ENCODE assay signal across 20 cellular contexts in the genomic region with DNA sequence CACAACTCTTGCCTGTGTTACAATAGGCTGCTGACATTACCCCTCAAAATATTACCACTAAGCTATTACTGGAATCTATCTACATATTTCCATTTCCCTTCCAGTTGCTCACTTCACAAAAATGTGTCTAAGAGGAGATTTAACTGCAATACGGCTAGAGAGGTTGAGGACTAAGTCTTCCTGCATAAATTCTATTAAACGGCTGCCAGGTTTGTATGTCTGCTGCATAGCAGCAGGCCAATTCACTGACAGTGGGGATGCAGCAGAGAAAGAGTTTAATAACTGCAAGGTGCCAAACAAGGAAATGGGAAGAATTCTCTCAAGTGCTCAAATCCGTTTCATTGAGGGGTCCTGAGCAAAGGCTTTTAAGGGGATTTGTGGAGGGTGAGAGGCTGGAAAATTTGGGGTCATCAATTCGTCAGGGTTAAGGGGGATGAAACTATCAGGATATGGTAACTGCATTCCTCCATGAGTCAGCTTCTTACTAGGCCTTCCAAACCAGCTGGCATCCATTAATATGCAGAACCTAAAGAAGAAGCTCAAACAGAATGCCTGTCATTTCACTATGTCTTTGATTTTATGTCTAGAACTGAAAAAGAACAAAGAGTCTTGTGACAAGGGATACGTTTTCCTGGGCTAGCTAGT.
DNase-seq lines count a peak whose midpoint lies in the region; ATAC-seq, FAIRE-seq and TF ChIP-seq lines count a peak whose summit lies in the region.
"Had no signal": no experiment of that assay in that cellular context is flagged by ENCODE, and none has a peak within 500 bp of the region (broad histone marks: within the 10 kb centered on the region; RNA-seq: fewer than 3 reads in every experiment).

No MANE protein-coding gene starts in this region.

- no peak overlapping the region for H3K4me3 ChIP-seq in fibroblast of mammary gland (ENCODE audit: control insufficient read depth, low read depth, low read length)
- H3K4me3 ChIP-seq in trophoblast cell (ENCODE audit: low read depth, low read length), result no peak overlapping the region
- H3K4me3 ChIP-seq: breast epithelium, left ventricle myocardium inferior, prostate gland, SJSA1, tibial artery had no signal

- H3K36me3 ChIP-seq in trophoblast cell (ENCODE audit: control insufficient read depth in 1 of 2, insufficient read depth in 2 of 2, low read length in 2 of 2), result no peaks in the 10 kb centered on the region
- H3K36me3 ChIP-seq: breast epithelium, left ventricle myocardium inferior, prostate gland, SJSA1, tibial artery had no signal

- H3K23ac ChIP-seq in trophoblast cell (ENCODE audit: low read length), result no peak overlapping the region

- no peak overlapping the region for H3K18ac ChIP-seq in trophoblast cell (ENCODE audit: low read length)

- H2BK120ac ChIP-seq in trophoblast cell (ENCODE audit: insufficient read depth, low read length, poor library complexity), result no peak overlapping the region

- H4K12ac ChIP-seq in trophoblast cell (ENCODE audit: low read depth, low read length), result no peak overlapping the region

- no peak for FAIRE-seq in H54 (lab: Jason Lieb, UNC)

- no peak overlapping the region for H4K91ac ChIP-seq in trophoblast cell (ENCODE audit: low read depth, low read length)

- no peak for TF ChIP-seq CTCF in fibroblast of mammary gland (conservative IDR thresholded peaks at IDR 0.05; ENCODE audit: control insufficient read depth, insufficient read depth, low read depth, low read length)

- H3K79me2 ChIP-seq in trophoblast cell (ENCODE audit: control insufficient read depth, insufficient read depth, low read length, poor library complexity), result no peaks in the 10 kb centered on the region

- no peaks in the 10 kb centered on the region for H3K79me1 ChIP-seq in trophoblast cell (ENCODE audit: low read length)

- no CpG with 5 or more reads among the region's 5 CpGs for WGBS in trophoblast cell (ENCODE audit: extremely low coverage, insufficient coverage, insufficient read length)

- no peak overlapping the region for H2BK5ac ChIP-seq in trophoblast cell (ENCODE audit: low read depth, low read length, poor library complexity)

- no peak for TF ChIP-seq POLR2A in H54 (IDR thresholded peaks at IDR 0.05; ENCODE audit: low read depth, low read length)

- H3K4ac ChIP-seq in trophoblast cell (ENCODE audit: low read depth, low read length), result no peak overlapping the region

- no peak overlapping the region for H2AK5ac ChIP-seq in trophoblast cell (ENCODE audit: low read length)

- no peaks in the 10 kb centered on the region for H3K4me1 ChIP-seq in trophoblast cell (ENCODE audit: control insufficient read depth in 1 of 2, insufficient read depth in 2 of 2, low read length in 2 of 2)
- H3K4me1 ChIP-seq: breast epithelium, left ventricle myocardium inferior, prostate gland, SJSA1, tibial artery had no signal

- in situ Hi-C loops in KBM-7 (cut with MboI; ENCODE audit: low pct_unique_long_range_greater_than_20kb, low sequenced_read_pairs), result no loop called here

- H4K8ac ChIP-seq in trophoblast cell (ENCODE audit: low read depth, low read length), result no peak overlapping the region

- H3K9ac ChIP-seq in trophoblast cell (ENCODE audit: low read length), result no peak overlapping the region

- H3K27ac ChIP-seq in trophoblast cell (ENCODE audit: low read depth, low read length), result no peak overlapping the region
- H3K27ac ChIP-seq: breast epithelium, C4-2B, left ventricle myocardium inferior, prostate gland, SJSA1, tibial artery had no signal

- H3K4me2 ChIP-seq in trophoblast cell (ENCODE audit: low read length), result no peak overlapping the region

- no peak overlapping the region for H2BK12ac ChIP-seq in trophoblast cell (ENCODE audit: low read length)

- no peak overlapping the region for H2AFZ ChIP-seq in trophoblast cell (ENCODE audit: insufficient read depth, low read length, poor library complexity)

- DNase-seq in GM03348 (ENCODE audit: low spot score), result peak; percentile 50
- peak; percentile 21 for DNase-seq in RPMI7951 (ENCODE audit: low read depth)
- peak; percentile 56 for DNase-seq in fibroblast of mammary gland (ENCODE audit: low read depth)
- peak; percentile 8 to 62 for DNase-seq in trophoblast cell
- DNase-seq in NCI-H2196 treated with DMSO at 0.1 percent for 48 hours (lab: John Stamatoyannopoulos, UW; ENCODE audit: unreplicated experiment), result no peak
- DNase-seq in KBM-7, result no peak
- no peak for DNase-seq in H54 (ENCODE audit: insufficient read length, low spot score)
- DNase-seq: activated naive CD4-positive, alpha-beta T cell treated with anti-CD3 and anti-CD28 coated beads, Interleukin-2, amount 10 ng/mL, durations not matched to agents 7 days and 5 days; DND-41; left ventricle myocardium inferior; NCI-H1436 treated with DMSO at 0.1 percent for 48 hours; NCI-H345; stimulated activated CD4-positive, alpha-beta T cell treated with anti-CD3 and anti-CD28 coated beads, Interleukin-12 subunit alpha, Interleukin-12 subunit beta, amount 100 ng/mL, for 4 hours; tibial artery had no signal

- H3K27me3 ChIP-seq in trophoblast cell (ENCODE audit: insufficient read depth, low read length), result no peaks in the 10 kb centered on the region
- H3K27me3 ChIP-seq: breast epithelium, SJSA1, tibial artery had no signal

- H3K14ac ChIP-seq in trophoblast cell (ENCODE audit: low read length), result no peak overlapping the region

- H3K9me3 ChIP-seq in trophoblast cell (ENCODE audit: insufficient read depth, low read depth, low read length), result no peaks in the 10 kb centered on the region
- H3K9me3 ChIP-seq: breast epithelium, left ventricle myocardium inferior, prostate gland, SJSA1, tibial artery had no signal

- no peak for ATAC-seq in GM18868 (IDR thresholded peaks at IDR 0.05; ENCODE audit: unreplicated experiment)
- ATAC-seq: stimulated activated memory B cell treated with anti-CD40 and anti-IgM and Interleukin-4, amounts not matched to agents 10 μg/mL and 1 μg/mL and 100 μg/mL, for 72 hours had no signal

Comparison
In these comparisons a context has a peak if more than half of its experiments do, and no peak if none do; other contexts are left out.
1. DNase-seq: peak in GM03348 (single experiment), RPMI7951 (single experiment), fibroblast of mammary gland (single experiment) and trophoblast cell (2 of 2); none in NCI-H2196 treated with DMSO at 0.1 percent for 48 hours (single experiment), KBM-7 (single experiment) and H54 (single experiment).